Comparison of ENCODE assay signal across 2 cellular contexts in genomic region chr20:64158346-64159285, GRCh38.
TF ChIP-seq lines count a peak whose summit lies in the region.

No MANE protein-coding gene starts in this region.

TF ChIP-seq in HCT116, 20 proteins besides CTCF, POLR2A, EP300 and RAD21:
- no peak for TF ChIP-seq ZBTB33 (IDR thresholded peaks at IDR 0.05; ENCODE audit: extremely low read depth, insufficient replicate concordance, low read length)
- TF ChIP-seq SP1 (IDR thresholded peaks at IDR 0.05; ENCODE audit: low read depth): peak; percentile 6; the same call in 1 of the 2 replicates
- no peak for TF ChIP-seq YY1 (IDR thresholded peaks at IDR 0.05; ENCODE audit: extremely low read depth, insufficient replicate concordance, low read depth, low read length)
- no peak for TF ChIP-seq TCF7L2 (IDR thresholded peaks at IDR 0.05; ENCODE audit: borderline replicate concordance, extremely low read depth, insufficient read depth, insufficient read length)

TF ChIP-seq in WTC11, 78 proteins besides CTCF, POLR2A, EP300 and RAD21 (continued from another document):
- TF ChIP-seq ZMAT4 (CRISPR knock-in tag; IDR thresholded peaks at IDR 0.05) (no peak), SOX15 (CRISPR knock-in tag; IDR thresholded peaks at IDR 0.05) (no peak)
